In the genomic region with DNA sequence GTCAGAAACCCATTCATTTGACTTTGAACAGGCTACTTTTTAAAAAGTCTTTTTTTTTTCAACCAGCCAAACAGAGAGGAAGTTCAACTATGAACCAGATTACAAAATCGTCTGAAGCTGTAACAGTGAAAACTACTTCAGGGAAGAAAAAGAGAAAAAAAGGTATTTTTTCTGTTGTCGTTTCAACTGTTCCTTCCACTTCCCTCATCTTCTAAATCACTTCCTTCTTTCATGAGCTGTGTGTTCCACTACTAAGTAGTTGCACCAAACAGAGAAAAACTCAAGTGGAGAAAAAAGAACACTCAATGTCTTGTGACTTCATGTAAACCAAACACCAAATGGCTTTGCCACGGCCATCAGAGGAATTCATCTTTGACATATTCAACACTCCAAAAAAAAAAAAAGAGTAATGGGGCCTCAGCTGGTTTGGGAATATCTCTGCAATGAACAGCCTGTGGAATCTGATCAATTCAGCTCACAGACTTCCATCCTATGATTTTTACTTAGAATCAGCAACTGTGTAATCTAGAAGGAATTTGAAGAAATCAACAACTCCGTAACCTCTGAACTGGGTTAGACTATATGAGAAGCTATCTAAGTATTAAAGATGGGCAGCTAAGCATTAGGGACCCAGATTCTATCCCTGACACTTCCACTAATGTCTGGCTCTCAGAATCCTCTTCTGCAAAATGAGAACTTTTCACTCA, we compare ENCODE assay signal across 17 cellular contexts. TPM values are rescaled to one million over a fixed set of nuclear protein-coding genes. Genes with fewer than 3 reads are reported as not detected.
DNase-seq lines count a peak whose midpoint lies in the region; ATAC-seq and TF ChIP-seq lines count a peak whose summit lies in the region.
"Had no signal": no experiment of that assay in that cellular context is flagged by ENCODE, and none has a peak within 500 bp of the region (broad histone marks: within the 10 kb centered on the region; RNA-seq: fewer than 3 reads in every experiment).

No MANE protein-coding gene starts in this region.

- no peaks in the 10 kb centered on the region for H3K36me3 ChIP-seq in lung (ENCODE audit: control insufficient read depth in 2 of 2, insufficient read depth in 2 of 2, low read length in 2 of 2)
- H3K36me3 ChIP-seq in upper lobe of left lung: no peaks in the 10 kb centered on the region
- no peaks in the 10 kb centered on the region for H3K36me3 ChIP-seq in psoas muscle (ENCODE audit: insufficient read depth in 1 of 2, low read depth in 1 of 2)
- H3K36me3 ChIP-seq: right lobe of liver, thoracic aorta had no signal

- H3K9me3 ChIP-seq in lung (ENCODE audit: control insufficient read depth in 2 of 2, insufficient read depth in 1 of 2, low read length in 1 of 2): no peaks in the 10 kb centered on the region
- H3K9me3 ChIP-seq in upper lobe of left lung: peaks cover 0 to 6% (median 3%) of the 10 kb centered on the region in 4 donors
- H3K9me3 ChIP-seq in psoas muscle: no peaks in the 10 kb centered on the region
- H3K9me3 ChIP-seq: right lobe of liver had no signal

- TF ChIP-seq POLR2A in upper lobe of left lung (IDR thresholded peaks at IDR 0.05): no peak

- H3K27me3 ChIP-seq in lung (ENCODE audit: control insufficient read depth, insufficient read depth): no peaks in the 10 kb centered on the region
- no peaks in the 10 kb centered on the region for H3K27me3 ChIP-seq in upper lobe of left lung
- H3K27me3 ChIP-seq in psoas muscle (ENCODE audit: insufficient read depth in 3 of 3, low read length in 2 of 3): no peaks in the 10 kb centered on the region
- H3K27me3 ChIP-seq: right lobe of liver had no signal

- H3K4me1 ChIP-seq in lung (ENCODE audit: control insufficient read depth in 2 of 2, insufficient read depth in 2 of 2, low read length in 2 of 2) (peaks cover 0 to 1% of the 10 kb centered on the region in 2 donors), upper lobe of left lung (peaks cover 6 to 24% (median 12%) of the 10 kb centered on the region in 4 donors), psoas muscle (peaks cover 6% of the 10 kb centered on the region)

- 31 to 34% methylated on average over 4 of the region's 4 CpGs for WGBS in lung, 2 donors
- WGBS in upper lobe of left lung, 2 donors: 42 to 43% methylated on average over 4 of the region's 4 CpGs
- 60 to 67% (median 65%) methylated on average over 4 of the region's 4 CpGs for WGBS in psoas muscle, 3 donors

- DNase-seq in KBM-7: peak; percentile 57
- DNase-seq in SIG-M5 treated with dmso at 0.1 percent for 504 hours (lab: John Stamatoyannopoulos, UW; ENCODE audit: unreplicated experiment): peak; percentile 91
- DNase-seq in lung (ENCODE audit: low spot score): no peak
- DNase-seq in upper lobe of left lung: no peak
- no peak for DNase-seq in psoas muscle
- DNase-seq: amygdala; C1 segment of cervical spinal cord; DND-41; foreskin melanocyte; mammary epithelial cell; NCI-H1436; right lobe of liver; stimulated activated CD4-positive, alpha-beta T cell treated with anti-CD3 and anti-CD28 coated beads, Interleukin-2, amount 100 ng/mL, for 48 hours had no signal

- intact Hi-C loops in psoas muscle (cut with DNase I): no loop called here

- ATAC-seq in lung (ENCODE audit: insufficient read depth, low FRiP score): peak; percentile 64
- peak in 1 of 2 donors; percentile 75 for ATAC-seq in upper lobe of left lung (ENCODE audit: low FRiP score in 2 of 2)
- no peak for ATAC-seq in HG02798 (IDR thresholded peaks at IDR 0.05; ENCODE audit: poor library complexity, unreplicated experiment)
- no peak for ATAC-seq in psoas muscle
- no peak for ATAC-seq in HG02759 (IDR thresholded peaks at IDR 0.05; ENCODE audit: unreplicated experiment)
- ATAC-seq: right lobe of liver had no signal

- H3K27ac ChIP-seq in lung (ENCODE audit: low read depth in 1 of 2, low read length in 1 of 2) (no peak overlapping the region), upper lobe of left lung (peak overlapping the region; percentile 32 to 70 (median 54)), psoas muscle (no peak overlapping the region)
- H3K27ac ChIP-seq: right lobe of liver, SK-N-MC, thoracic aorta had no signal

- peak in 1 of 4 donors; percentile 2 for TF ChIP-seq EP300 in upper lobe of left lung (IDR thresholded peaks at IDR 0.05)

- TF ChIP-seq CTCF in lung (IDR thresholded peaks at IDR 0.05; ENCODE audit: control extremely low read depth, extremely low read depth) (no peak), upper lobe of left lung (IDR thresholded peaks at IDR 0.05) (peak in 1 of 6 experiments; percentile 10), psoas muscle (IDR thresholded peaks at IDR 0.05) (no peak)

- H3K4me3 ChIP-seq in lung (no peak overlapping the region), upper lobe of left lung (no peak overlapping the region), psoas muscle (no peak overlapping the region)
- H3K4me3 ChIP-seq: right lobe of liver, SK-N-MC, thoracic aorta had no signal

- in situ Hi-C loops in KBM-7 (cut with MboI; ENCODE audit: low pct_unique_long_range_greater_than_20kb, low sequenced_read_pairs): no loop called here

RNA-seq across cellular contexts. Expression of a gene that starts 47.6 kb away (rescaled TPM):
- total RNA-seq in lung (10 to 100 TPM; 41.0 to 85.0 TPM), upper lobe of left lung (10 to 100 TPM in 5 of 6 donors, 1 to 10 TPM in 1; 9.4 to 76.3 (median 49.0) TPM), psoas muscle (100 to 1,000 TPM in 3 of 4 donors, 10 to 100 TPM in 1; 95.1 to 123 (median 110) TPM)
- polyA plus RNA-seq in lung (100 to 1,000 TPM in 1 of 2 donors, 10 to 100 TPM in 1; 87.4 to 180 TPM), psoas muscle (100 to 1,000 TPM in 2 of 3 donors, 10 to 100 TPM in 1; 87.1 to 191 (median 114) TPM)

Comparison
In these comparisons a context has a peak if more than half of its experiments do, and no peak if none do; other contexts are left out.
1. DNase-seq: peak in KBM-7 (single experiment) and SIG-M5 treated with dmso at 0.1 percent for 504 hours (single experiment); none in lung (single experiment), upper lobe of left lung (0 of 2) and psoas muscle (0 of 2).
2. H3K27ac ChIP-seq: peak in upper lobe of left lung (4 of 4); none in lung (0 of 2) and psoas muscle (single experiment).